Comparison of ENCODE assay signal across 37 cellular contexts in the genomic region with DNA sequence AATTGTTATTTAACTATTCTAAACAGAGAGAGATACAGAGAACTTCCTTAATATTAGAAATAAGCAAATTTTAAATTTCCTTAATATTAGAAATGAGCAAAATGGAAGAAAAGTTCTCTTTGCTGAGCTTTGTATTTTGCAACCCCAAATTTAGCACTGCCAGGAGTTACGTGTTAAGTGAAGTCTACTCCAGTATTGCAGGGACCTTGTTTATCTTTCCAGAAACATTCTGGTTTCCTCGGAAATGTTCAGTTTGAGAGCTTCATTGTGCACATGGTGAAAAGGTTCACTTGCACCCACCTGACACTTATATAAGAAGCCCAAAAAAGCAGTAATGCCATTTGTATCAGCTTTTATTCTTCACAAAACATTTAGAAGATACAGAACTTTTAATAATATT. TPM values are rescaled to one million over a fixed set of nuclear protein-coding genes. Genes with fewer than 3 reads are reported as not detected.
"Had no signal": no experiment of that assay in that cellular context is flagged by ENCODE, and none has a peak within 500 bp of the region (broad histone marks: within the 10 kb centered on the region; RNA-seq: fewer than 3 reads in every experiment).

No MANE protein-coding gene starts in this region.

- H3K4me1 Mint-ChIP-seq: activated naive CD4-positive, alpha-beta T cell treated with anti-CD3 and anti-CD28 coated beads, Interleukin-2, amount 10 ng/mL, durations not matched to agents 7 days and 5 days had no signal

- ATAC-seq: activated CD8-positive, alpha-beta T cell treated with anti-CD3 and anti-CD28 coated beads for 36 hours; activated naive CD8-positive, alpha-beta T cell treated with anti-CD3 and anti-CD28 coated beads, Interleukin-2, amount 50 U/mL, for 24 hours; activated T-cell treated with anti-CD3 and anti-CD28 coated beads, Interleukin-2, amount 50 U/mL, for 4 hours; activated T-cell treated with anti-CD3 and anti-CD28 coated beads, Interleukin-2, amount 50 U/mL, for 72 hours had no signal

- H3K4me1 ChIP-seq: ascending aorta had no signal

- H3K27ac Mint-ChIP-seq: activated B cell treated with CpG ODN at 0.5 μM for 24 hours; activated CD4-positive, alpha-beta T cell treated with anti-CD3 and anti-CD28 coated beads, Interleukin-2, amount 10 ng/mL, durations not matched to agents 24 days and 14 days; activated naive CD4-positive, alpha-beta T cell treated with anti-CD3 and anti-CD28 coated beads, Interleukin-2, amount 10 ng/mL, durations not matched to agents 7 days and 5 days; activated naive CD8-positive, alpha-beta T cell treated with anti-CD3 and anti-CD28 coated beads, Interleukin-2, amount 10 ng/mL, durations not matched to agents 7 days and 5 days; activated naive CD8-positive, alpha-beta T cell treated with anti-CD3 and anti-CD28 coated beads, Interleukin-2, amount 50 U/mL, for 24 hours; activated T-helper 1 cell treated with anti-CD3 and anti-CD28 coated beads, Interleukin-12 subunit alpha, Interleukin-12 subunit beta, Interleukin-2, Interleukin-4 antibody, amounts not matched to agents 30 ng/mL and 10 ng/mL and 1 ng/mL, durations not matched to agents 14 hours and 24 hours and 36 hours; activated T-helper 2 cell treated with anti-CD3 and anti-CD28 coated beads, Interferon-gamma antibody, Interleukin-2, Interleukin-4, amounts not matched to agents 10 μg/mL and 5 μg/mL and 100 μg/mL, durations not matched to agents 14 hours and 24 hours and 36 hours; brain; T-helper 1 cell treated with Interleukin-12 subunit alpha and Interleukin-12 subunit beta and Interleukin-4 antibody, amounts not matched to agents 30 μg/mL and 1 μg/mL, for 36 hours; T-helper 2 cell treated with Interferon-gamma antibody and Interleukin-4, amounts not matched to agents 5 μg/mL and 100 μg/mL, for 36 hours had no signal

- H3K36me3 Mint-ChIP-seq: activated CD4-positive, alpha-beta memory T cell treated with anti-CD3 and anti-CD28 coated beads for 36 hours; activated naive CD8-positive, alpha-beta T cell had no signal

- H3K27me3 Mint-ChIP-seq: activated B cell treated with CpG ODN at 0.5 μM for 24 hours; activated CD4-positive, alpha-beta memory T cell treated with anti-CD3 and anti-CD28 coated beads for 36 hours; activated CD4-positive, alpha-beta T cell treated with anti-CD3 and anti-CD28 coated beads, Interleukin-2, amount 10 ng/mL, durations not matched to agents 24 days and 14 days; activated CD8-positive, alpha-beta T cell treated with anti-CD3 and anti-CD28 coated beads for 36 hours; activated naive CD4-positive, alpha-beta T cell treated with anti-CD3 and anti-CD28 coated beads, Interleukin-2, amount 10 ng/mL, durations not matched to agents 7 days and 5 days; activated naive CD4-positive, alpha-beta T cell treated with anti-CD3 and anti-CD28 coated beads, Interleukin-2, amount 50 U/mL, for 24 hours; activated naive CD8-positive, alpha-beta T cell; activated naive CD8-positive, alpha-beta T cell treated with anti-CD3 and anti-CD28 coated beads, Interleukin-2, amount 10 ng/mL, durations not matched to agents 7 days and 5 days; activated naive CD8-positive, alpha-beta T cell treated with anti-CD3 and anti-CD28 coated beads, Interleukin-2, amount 50 U/mL, for 24 hours; brain had no signal

- H3K4me3 ChIP-seq: ascending aorta, cardiac muscle cell had no signal

- DNase-seq: activated B cell treated with CpG ODN at 0.5 μM for 24 hours; activated CD4-positive, alpha-beta memory T cell treated with anti-CD3 and anti-CD28 coated beads for 36 hours; activated CD4-positive, alpha-beta T cell treated with anti-CD3 and anti-CD28 coated beads for 4 hours; activated CD4-positive, alpha-beta T cell treated with anti-CD3 and anti-CD28 coated beads, Interleukin-2, amount 10 ng/mL, durations not matched to agents 24 days and 14 days; activated CD4-positive, alpha-beta T cell treated with anti-CD3 and anti-CD28 coated beads, Interleukin-2, amount 50 U/mL, for 1 hour; activated CD4-positive, alpha-beta T cell treated with anti-CD3 and anti-CD28 coated beads, Interleukin-2, amount 50 U/mL, for 4 hours; activated CD4-positive, CD25-positive, alpha-beta regulatory T cell treated with anti-CD3 and anti-CD28 coated beads, Interleukin-2, amount 50 U/mL, for 72 hours; activated CD8-positive, alpha-beta memory T cell treated with anti-CD3 and anti-CD28 coated beads, Interleukin-2, amount 50 U/mL, for 4 hours; activated CD8-positive, alpha-beta T cell treated with anti-CD3 and anti-CD28 coated beads for 36 hours; activated effector memory CD4-positive, alpha-beta T cell treated with Interleukin-2 at 50 U/mL for 16 hours; activated gamma-delta T cell; activated naive CD4-positive, alpha-beta T cell treated with anti-CD3 and anti-CD28 coated beads, Interleukin-2, amount 10 ng/mL, durations not matched to agents 7 days and 5 days; activated naive CD4-positive, alpha-beta T cell treated with Interleukin-2 at 50 U/mL for 16 hours; activated naive CD8-positive, alpha-beta T cell treated with anti-CD3 and anti-CD28 coated beads, Interleukin-2, amount 10 ng/mL, durations not matched to agents 7 days and 5 days; activated naive CD8-positive, alpha-beta T cell treated with anti-CD3 and anti-CD28 coated beads, Interleukin-2, amount 50 U/mL, for 24 hours; activated T-cell treated with anti-CD3 and anti-CD28 coated beads for 4 hours; activated T-cell treated with anti-CD3 and anti-CD28 coated beads, Interleukin-2, amount 50 U/mL, for 1 hour; activated T-cell treated with anti-CD3 and anti-CD28 coated beads, Interleukin-2, amount 50 U/mL, for 4 hours; activated T-cell treated with anti-CD3 and anti-CD28 coated beads, Interleukin-2, amount 50 U/mL, for 72 hours; amygdala; central memory CD4-positive, alpha-beta T cell; T-helper 1 cell; T-helper 2 cell; T-helper 9 cell had no signal

- H3K4me3 Mint-ChIP-seq: activated B cell treated with CpG ODN at 0.5 μM for 24 hours; activated CD4-positive, alpha-beta memory T cell treated with anti-CD3 and anti-CD28 coated beads for 36 hours; activated CD4-positive, alpha-beta T cell treated with anti-CD3 and anti-CD28 coated beads, Interleukin-2, amount 10 ng/mL, durations not matched to agents 24 days and 14 days; activated CD8-positive, alpha-beta T cell treated with anti-CD3 and anti-CD28 coated beads for 36 hours; activated naive CD4-positive, alpha-beta T cell treated with anti-CD3 and anti-CD28 coated beads, Interleukin-2, amount 10 ng/mL, durations not matched to agents 7 days and 5 days; activated naive CD4-positive, alpha-beta T cell treated with anti-CD3 and anti-CD28 coated beads, Interleukin-2, amount 50 U/mL, for 24 hours; activated naive CD8-positive, alpha-beta T cell; activated naive CD8-positive, alpha-beta T cell treated with anti-CD3 and anti-CD28 coated beads, Interleukin-2, amount 10 ng/mL, durations not matched to agents 7 days and 5 days; activated naive CD8-positive, alpha-beta T cell treated with anti-CD3 and anti-CD28 coated beads, Interleukin-2, amount 50 U/mL, for 24 hours; activated T-cell treated with anti-CD3 and anti-CD28 coated beads, Interleukin-2, amount 50 U/mL, for 4 hours; activated T-cell treated with anti-CD3 and anti-CD28 coated beads, Interleukin-2, amount 50 U/mL, for 72 hours; activated T-helper 1 cell treated with anti-CD3 and anti-CD28 coated beads, Interleukin-12 subunit alpha, Interleukin-12 subunit beta, Interleukin-2, Interleukin-4 antibody, amounts not matched to agents 30 ng/mL and 10 ng/mL and 1 ng/mL, durations not matched to agents 14 hours and 24 hours and 36 hours; brain; T-helper 1 cell treated with Interleukin-12 subunit alpha and Interleukin-12 subunit beta and Interleukin-4 antibody, amounts not matched to agents 30 μg/mL and 1 μg/mL, for 36 hours; T-helper 2 cell treated with Interferon-gamma antibody and Interleukin-4, amounts not matched to agents 5 μg/mL and 100 μg/mL, for 36 hours had no signal

- H3K9me3 Mint-ChIP-seq: activated B cell treated with CpG ODN at 0.5 μM for 24 hours; activated CD4-positive, alpha-beta memory T cell treated with anti-CD3 and anti-CD28 coated beads for 36 hours; activated CD4-positive, alpha-beta T cell treated with anti-CD3 and anti-CD28 coated beads, Interleukin-2, amount 10 ng/mL, durations not matched to agents 24 days and 14 days; activated CD8-positive, alpha-beta T cell treated with anti-CD3 and anti-CD28 coated beads for 36 hours; activated naive CD4-positive, alpha-beta T cell treated with anti-CD3 and anti-CD28 coated beads, Interleukin-2, amount 10 ng/mL, durations not matched to agents 7 days and 5 days; activated naive CD4-positive, alpha-beta T cell treated with anti-CD3 and anti-CD28 coated beads, Interleukin-2, amount 50 U/mL, for 24 hours; activated naive CD8-positive, alpha-beta T cell treated with anti-CD3 and anti-CD28 coated beads, Interleukin-2, amount 10 ng/mL, durations not matched to agents 7 days and 5 days; activated naive CD8-positive, alpha-beta T cell treated with anti-CD3 and anti-CD28 coated beads, Interleukin-2, amount 50 U/mL, for 24 hours; activated T-cell treated with anti-CD3 and anti-CD28 coated beads, Interleukin-2, amount 50 U/mL, for 4 hours; activated T-cell treated with anti-CD3 and anti-CD28 coated beads, Interleukin-2, amount 50 U/mL, for 72 hours; activated T-helper 1 cell treated with anti-CD3 and anti-CD28 coated beads, Interleukin-12 subunit alpha, Interleukin-12 subunit beta, Interleukin-2, Interleukin-4 antibody, amounts not matched to agents 30 ng/mL and 10 ng/mL and 1 ng/mL, durations not matched to agents 14 hours and 24 hours and 36 hours; activated T-helper 2 cell treated with anti-CD3 and anti-CD28 coated beads, Interferon-gamma antibody, Interleukin-2, Interleukin-4, amounts not matched to agents 10 μg/mL and 5 μg/mL and 100 μg/mL, durations not matched to agents 14 hours and 24 hours and 36 hours; brain; T-helper 1 cell treated with Interleukin-12 subunit alpha and Interleukin-12 subunit beta and Interleukin-4 antibody, amounts not matched to agents 30 μg/mL and 1 μg/mL, for 36 hours; T-helper 2 cell treated with Interferon-gamma antibody and Interleukin-4, amounts not matched to agents 5 μg/mL and 100 μg/mL, for 36 hours had no signal

- H3K27ac ChIP-seq: ascending aorta, cardiac muscle cell, VCaP had no signal

- H3K9me3 ChIP-seq: ascending aorta had no signal

- H3K27me3 ChIP-seq: ascending aorta, cardiac muscle cell had no signal

RNA-seq across cellular contexts. Expression of a gene that starts 30.3 kb away (rescaled TPM):
- total RNA-seq: activated B cell treated with CpG ODN at 0.5 μM for 24 hours; activated CD4-positive, alpha-beta memory T cell treated with anti-CD3 and anti-CD28 coated beads for 36 hours; activated CD4-positive, alpha-beta T cell treated with anti-CD3 and anti-CD28 coated beads, Interleukin-2, amount 10 ng/mL, durations not matched to agents 24 days and 14 days; activated CD8-positive, alpha-beta memory T cell treated with anti-CD3 and anti-CD28 coated beads for 36 hours; activated CD8-positive, alpha-beta T cell treated with anti-CD3 and anti-CD28 coated beads for 36 hours; activated naive CD8-positive, alpha-beta T cell treated with anti-CD3 and anti-CD28 coated beads, Interleukin-2, amount 10 ng/mL, durations not matched to agents 7 days and 5 days; activated T-cell treated with anti-CD3 and anti-CD28 coated beads, Interleukin-2, amount 50 U/mL, for 4 hours; activated T-cell treated with anti-CD3 and anti-CD28 coated beads, Interleukin-2, amount 50 U/mL, for 72 hours; activated T-helper 1 cell treated with anti-CD3 and anti-CD28 coated beads, Interleukin-12 subunit alpha, Interleukin-12 subunit beta, Interleukin-2, Interleukin-4 antibody, amounts not matched to agents 30 ng/mL and 10 ng/mL and 1 ng/mL, durations not matched to agents 14 hours and 24 hours and 36 hours; activated T-helper 2 cell treated with anti-CD3 and anti-CD28 coated beads, Interferon-gamma antibody, Interleukin-2, Interleukin-4, amounts not matched to agents 10 μg/mL and 5 μg/mL and 100 μg/mL, durations not matched to agents 14 hours and 24 hours and 36 hours; ascending aorta; bronchial epithelial cell; cardiac muscle cell; cerebellum had no signal
